In genomic region chr1:61641578-61642336, GRCh38 we compare ENCODE assay signal across 8 cellular contexts.
DNase-seq lines count a peak whose midpoint lies in the region; ATAC-seq lines count a peak whose summit lies in the region.

No MANE protein-coding gene starts in this region.

- H3K36me3 ChIP-seq in iPS DF 6.9 (ENCODE audit: control insufficient read depth, insufficient read depth, low read length) (no peaks in the 10 kb centered on the region), skeletal muscle satellite cell (ENCODE audit: insufficient read depth, low read length) (no peaks in the 10 kb centered on the region)

- DNase-seq in CD1c-positive myeloid dendritic cell (ENCODE audit: extremely low spot score): peak; percentile 69
- peak; percentile 29 for DNase-seq in T follicular helper cell (ENCODE audit: low read depth)
- DNase-seq in amygdala (lab: John Stamatoyannopoulos, UW): peak in 52 of 56 donors; percentile 2 to 80 (median 47)
- peak; percentile 43 for DNase-seq in iPS DF 6.9 (ENCODE audit: low read depth, low spot score)
- no peak for DNase-seq in NCI-H2081 treated with DMSO at 0.1 percent for 48 hours (lab: John Stamatoyannopoulos, UW)

- no peak overlapping the region for H3K4me3 ChIP-seq in iPS DF 6.9 (ENCODE audit: low read length)
- peak overlapping the region; percentile 53 for H3K4me3 ChIP-seq in skeletal muscle satellite cell (ENCODE audit: low read length)

- H3K27me3 ChIP-seq in iPS DF 6.9 (ENCODE audit: control insufficient read depth, insufficient read depth, low read length) (no peaks in the 10 kb centered on the region), skeletal muscle satellite cell (ENCODE audit: control insufficient read depth, insufficient read depth, low read length) (no peaks in the 10 kb centered on the region)

- ATAC-seq in GM19455 (IDR thresholded peaks at IDR 0.05; ENCODE audit: unreplicated experiment) (peak; percentile 98), HG03565 (IDR thresholded peaks at IDR 0.05; ENCODE audit: unreplicated experiment) (peak; percentile 93)

- no peak overlapping the region for H3K27ac ChIP-seq in iPS DF 6.9 (ENCODE audit: low read length)

- WGBS in iPS DF 6.9 (ENCODE audit: insufficient coverage, insufficient read length): no CpG with 5 or more reads among the region's 23 CpGs

- H3K9me3 ChIP-seq in iPS DF 6.9 (ENCODE audit: control insufficient read depth, insufficient read depth, low read length) (no peaks in the 10 kb centered on the region), skeletal muscle satellite cell (replicated peaks; ENCODE audit: low read length) (no peaks in the 10 kb centered on the region)

- H3K4me1 ChIP-seq in iPS DF 6.9 (ENCODE audit: control insufficient read depth, insufficient read depth, low read length) (peaks cover 4% of the 10 kb centered on the region; the same call in 1 of the 2 replicates), skeletal muscle satellite cell (ENCODE audit: control insufficient read depth, insufficient read depth, low read length) (peaks cover 16% of the 10 kb centered on the region)

- peak overlapping the region; percentile 61 for H3K9ac ChIP-seq in skeletal muscle satellite cell (ENCODE audit: low read depth, low read length)

- H3K4me2 ChIP-seq in skeletal muscle satellite cell (ENCODE audit: low read length): peak overlapping the region; percentile 81
